In genomic region chr18:31659574-31660149, GRCh38 we compare ENCODE assay signal across 1 cellular context.
TF ChIP-seq lines count a peak whose summit lies in the region.

No MANE protein-coding gene starts in this region.

TF ChIP-seq in WTC11, 78 proteins besides CTCF, POLR2A, EP300 and RAD21 (continued from another document):
- TF ChIP-seq PRDM15 (CRISPR knock-in tag; IDR thresholded peaks at IDR 0.05) (no peak), CREB1 (CRISPR knock-in tag; IDR thresholded peaks at IDR 0.05) (no peak), ZNF263 (CRISPR knock-in tag; IDR thresholded peaks at IDR 0.05; ENCODE audit: low read depth) (no peak), CBFB (CRISPR knock-in tag; IDR thresholded peaks at IDR 0.05; ENCODE audit: low read depth) (no peak), TCF7 (CRISPR knock-in tag; IDR thresholded peaks at IDR 0.05; ENCODE audit: low read depth) (no peak), ELF4 (CRISPR knock-in tag; IDR thresholded peaks at IDR 0.05; ENCODE audit: low read depth) (no peak), GRHL2 (CRISPR knock-in tag; IDR thresholded peaks at IDR 0.05; ENCODE audit: insufficient replicate concordance, severe bottlenecking) (no peak), AFF4 (CRISPR knock-in tag; IDR thresholded peaks at IDR 0.05; ENCODE audit: borderline replicate concordance) (no peak)
TF ChIP-seq in WTC11: peak in this region for 0.
